In the genomic region with DNA sequence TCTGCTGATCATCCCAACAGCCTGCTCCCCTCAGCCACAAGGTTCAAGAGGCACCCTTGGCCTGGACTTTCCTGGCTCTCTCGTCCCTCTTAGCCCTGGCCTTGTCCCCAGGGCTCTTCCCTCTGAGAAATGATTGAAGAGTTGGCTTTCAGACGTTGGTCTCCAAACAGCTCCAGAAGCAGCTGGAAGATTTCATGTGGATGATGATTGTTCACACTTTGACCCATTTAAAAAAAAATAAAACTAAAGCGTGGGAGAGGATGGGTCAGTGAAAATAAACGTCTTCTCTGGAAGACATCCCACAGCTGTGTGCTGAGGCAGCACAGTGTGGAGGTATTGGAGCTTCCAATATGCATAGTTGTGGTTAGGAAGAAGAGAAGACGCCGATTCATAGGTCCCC, we compare ENCODE assay signal across 17 cellular contexts. TPM values are rescaled to one million over a fixed set of nuclear protein-coding genes. Genes with fewer than 3 reads are reported as not detected.
DNase-seq lines count a peak whose midpoint lies in the region; ATAC-seq, FAIRE-seq and TF ChIP-seq lines count a peak whose summit lies in the region.
"Had no signal": no experiment of that assay in that cellular context is flagged by ENCODE, and none has a peak within 500 bp of the region (broad histone marks: within the 10 kb centered on the region; RNA-seq: fewer than 3 reads in every experiment).

No MANE protein-coding gene starts in this region.

- TF ChIP-seq POLR2A in transverse colon (IDR thresholded peaks at IDR 0.05), result no peak

- no peaks in the 10 kb centered on the region for H3K36me3 ChIP-seq in left lung
- no peaks in the 10 kb centered on the region for H3K36me3 ChIP-seq in transverse colon
- H3K36me3 ChIP-seq in ascending aorta, result no peaks in the 10 kb centered on the region
- H3K36me3 ChIP-seq: Peyer's patch had no signal

- no peaks in the 10 kb centered on the region for H3K27me3 ChIP-seq in left lung
- H3K27me3 ChIP-seq in transverse colon, result no peaks in the 10 kb centered on the region
- H3K27me3 ChIP-seq in ascending aorta, result no peaks in the 10 kb centered on the region
- H3K27me3 ChIP-seq: foreskin keratinocyte, Peyer's patch had no signal

- no peak for TF ChIP-seq EP300 in transverse colon (IDR thresholded peaks at IDR 0.05; ENCODE audit: low read depth)

- in situ Hi-C loops in transverse colon (cut with MboI; ENCODE audit: low pct_ligation_motif_present in 1 of 4, low pct_unique_long_range_greater_than_20kb in 1 of 4, low sequenced_read_pairs in 3 of 4) (no loop called here), G401 (cut with HindIII; ENCODE audit: low sequenced_read_pairs) (no loop called here)

- intact Hi-C loops in left lung (cut with DNase I), result no loop called here
- intact Hi-C loops in transverse colon (cut with DNase I; ENCODE audit: low total_unique reads), result no loop called here
- intact Hi-C loops in ascending aorta (cut with DNase I), result no loop called here

- WGBS in transverse colon (ENCODE audit: low coverage in 1 of 2), 2 donors, result 41 to 54% methylated on average over 5 to 6 of the region's 6 CpGs

- no peaks in the 10 kb centered on the region for H3K4me1 ChIP-seq in left lung
- no peaks in the 10 kb centered on the region for H3K4me1 ChIP-seq in transverse colon
- no peaks in the 10 kb centered on the region for H3K4me1 ChIP-seq in ascending aorta
- H3K4me1 ChIP-seq: foreskin keratinocyte, Peyer's patch had no signal

- DNase-seq in HS-5 (ENCODE audit: low read depth) (peak; percentile 8), left lung (peak in 1 of 2 donors; percentile 41), transverse colon (peak; percentile 10), HPDE6-E6E7 (ENCODE audit: extremely low spot score) (no peak), G401 (ENCODE audit: low spot score) (no peak), ascending aorta (ENCODE audit: low spot score in 2 of 2) (no peak)
- DNase-seq: foreskin keratinocyte, NCI-H1092, NCI-H510A treated with DMSO at 0.1 percent for 48 hours, Peyer's patch, retina had no signal

- H3K9me3 ChIP-seq in left lung (no peaks in the 10 kb centered on the region), transverse colon (no peaks in the 10 kb centered on the region), ascending aorta (no peaks in the 10 kb centered on the region)
- H3K9me3 ChIP-seq: Peyer's patch had no signal

- peak; percentile 91 for FAIRE-seq in endometrium (lab: Jason Lieb, UNC)
- FAIRE-seq: D721Med, GM19239, H54 had no signal

- ATAC-seq in left lung (peak; percentile 73), GM18909 (IDR thresholded peaks at IDR 0.05; ENCODE audit: poor library complexity, unreplicated experiment) (no peak)
- ATAC-seq: foreskin keratinocyte had no signal

- H3K27ac ChIP-seq in left lung (no peak overlapping the region), transverse colon (no peak overlapping the region), ascending aorta (no peak overlapping the region)
- H3K27ac ChIP-seq: foreskin keratinocyte, Peyer's patch had no signal

- TF ChIP-seq CTCF in left lung (IDR thresholded peaks at IDR 0.05) (no peak), transverse colon (IDR thresholded peaks at IDR 0.05) (no peak), ascending aorta (IDR thresholded peaks at IDR 0.05) (no peak)

- H3K4me3 ChIP-seq in left lung (no peak overlapping the region), transverse colon (no peak overlapping the region), ascending aorta (no peak overlapping the region)
- H3K4me3 ChIP-seq: Peyer's patch had no signal

RNA-seq across cellular contexts. Expression of a gene that starts 54.7 kb away (rescaled TPM):
- total RNA-seq in left lung (100 to 1,000 TPM; 161 to 308 TPM), transverse colon (100 to 1,000 TPM in 1 of 4 donors, 10 to 100 TPM in 1, 1 to 10 TPM in 2; 8.2 to 141 (median 9.2) TPM), ascending aorta (145 TPM)
- not detected in 2 replicates for total RNA-seq in G401 (2014; rRNA removed; shearing (Covaris generic))
- total RNA-seq: activated T-helper 2 cell treated with anti-CD3 and anti-CD28 coated beads, Interferon-gamma antibody, Interleukin-2, Interleukin-4, amounts not matched to agents 10 μg/mL and 5 μg/mL and 100 μg/mL, durations not matched to agents 14 hours and 24 hours and 36 hours had no signal

Comparison
In these comparisons a context has a peak if more than half of its experiments do, and no peak if none do; other contexts are left out.
1. DNase-seq: peak in HS-5 (single experiment) and transverse colon (single experiment); none in HPDE6-E6E7 (single experiment), G401 (single experiment) and ascending aorta (0 of 2).